Comparison of ENCODE assay signal across 21 cellular contexts in the genomic region with DNA sequence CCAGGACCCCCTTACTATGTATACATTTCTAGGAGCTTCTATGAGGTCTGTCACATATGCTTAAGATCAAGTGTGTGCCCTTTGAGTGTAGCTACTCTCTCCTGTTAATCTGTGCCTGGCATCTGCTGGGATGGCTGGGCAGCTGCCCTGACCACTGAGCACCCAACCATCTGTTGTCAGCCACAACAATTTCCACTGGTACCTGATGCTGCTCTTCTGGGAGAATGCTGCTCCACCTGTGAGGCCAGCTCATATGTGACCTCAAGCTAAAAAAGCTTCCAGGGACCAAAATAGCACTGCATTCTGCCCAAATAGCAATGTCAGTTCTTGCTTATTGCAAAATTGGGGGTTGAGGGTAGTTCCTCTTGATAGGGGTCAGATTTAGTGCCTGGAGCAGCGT.
DNase-seq lines count a peak whose midpoint lies in the region; ATAC-seq, FAIRE-seq and TF ChIP-seq lines count a peak whose summit lies in the region.
"Had no signal": no experiment of that assay in that cellular context is flagged by ENCODE, and none has a peak within 500 bp of the region (broad histone marks: within the 10 kb centered on the region; RNA-seq: fewer than 3 reads in every experiment).

No MANE protein-coding gene starts in this region.

- peak; percentile 29 for ATAC-seq in GM21723 (IDR thresholded peaks at IDR 0.05; ENCODE audit: unreplicated experiment)
- ATAC-seq in GM18502 (IDR thresholded peaks at IDR 0.05; ENCODE audit: poor library complexity, unreplicated experiment), result no peak
- ATAC-seq: lower lobe of right lung, pancreas had no signal

- 93 to 94% methylated on average over 1 of the region's 1 CpG for WGBS in thyroid gland, 2 donors

- no peak for TF ChIP-seq POLR2A in GM12892 (IDR thresholded peaks at IDR 0.05; ENCODE audit: low read depth, low read length)
- TF ChIP-seq POLR2A in thyroid gland (IDR thresholded peaks at IDR 0.05), result no peak

- TF ChIP-seq CTCF in thyroid gland (IDR thresholded peaks at IDR 0.05) (no peak), D721Med (IDR thresholded peaks at IDR 0.05; ENCODE audit: insufficient read depth, missing control alignments) (no peak)

- H4K20me1 ChIP-seq in BLaER1 treated with 17β-estradiol and CSF1 and Interleukin-3, amounts not matched to agents 10 nM and 100 nM, result no peaks in the 10 kb centered on the region

- H3K9me3 ChIP-seq in BLaER1 treated with 17β-estradiol and CSF1 and Interleukin-3, amounts not matched to agents 10 nM and 100 nM (replicated peaks in 1 of 11), result no peaks in the 10 kb centered on the region
- H3K9me3 ChIP-seq in thyroid gland, result no peaks in the 10 kb centered on the region
- H3K9me3 ChIP-seq: BE2C, lower lobe of right lung, pancreas, SJCRH30, vagina had no signal

- H3K4me2 ChIP-seq in BLaER1 treated with 17β-estradiol and CSF1 and Interleukin-3, amounts not matched to agents 10 nM and 100 nM, result peak overlapping the region; percentile 5 to 40 (median 20); a peak in 11 of 22 replicates

- H3K27ac ChIP-seq in BLaER1 treated with 17β-estradiol and CSF1 and Interleukin-3, amounts not matched to agents 10 nM and 100 nM, result no peak overlapping the region
- H3K27ac ChIP-seq in thyroid gland, result no peak overlapping the region
- H3K27ac ChIP-seq: lower lobe of right lung, pancreas, SJCRH30, skin epidermis, vagina had no signal

- no peaks in the 10 kb centered on the region for H3K27me3 ChIP-seq in BLaER1 treated with 17β-estradiol and CSF1 and Interleukin-3, amounts not matched to agents 10 nM and 100 nM
- no peaks in the 10 kb centered on the region for H3K27me3 ChIP-seq in thyroid gland
- H3K27me3 ChIP-seq: BE2C, pancreas, SJCRH30, vagina had no signal

- H3K36me3 ChIP-seq in BLaER1 treated with 17β-estradiol and CSF1 and Interleukin-3, amounts not matched to agents 10 nM and 100 nM, result no peaks in the 10 kb centered on the region
- no peaks in the 10 kb centered on the region for H3K36me3 ChIP-seq in thyroid gland
- H3K36me3 ChIP-seq: BE2C, lower lobe of right lung, pancreas, SJCRH30, vagina had no signal

- peak; percentile 80 for FAIRE-seq in GM12892 (lab: Jason Lieb, UNC)
- no peak for FAIRE-seq in D721Med (lab: Jason Lieb, UNC)
- FAIRE-seq: astrocyte, islet of Langerhans, pancreas had no signal

- DNase-seq in GM12892 (ENCODE audit: insufficient read length) (no peak), NOMO-1 treated with dmso at 0.1 percent for 144 hours (lab: John Stamatoyannopoulos, UW; ENCODE audit: unreplicated experiment) (peak; percentile 13), thyroid gland (no peak), D721Med (ENCODE audit: insufficient read length, low spot score) (no peak)
- DNase-seq: activated CD8-positive, alpha-beta memory T cell treated with anti-CD3 and anti-CD28 coated beads, Interleukin-2, amount 50 U/mL, for 48 hours; BE2C; Calu3; lower lobe of right lung; NCI-H146; NCI-H774; pancreas; SJCRH30; stimulated activated CD4-positive, alpha-beta T cell treated with anti-CD3 and anti-CD28 coated beads, Interleukin-4, amount 100 ng/mL, for 1 hour; T-helper 9 cell had no signal

- no peak overlapping the region for H3K9ac ChIP-seq in BLaER1 treated with 17β-estradiol and CSF1 and Interleukin-3, amounts not matched to agents 10 nM and 100 nM

- intact Hi-C loops in thyroid gland (cut with DNase I), result loop anchor here (10.0 kb wide), 1 partner anchor 124 kb away; no protein-coding TSS in a partner anchor

- peaks cover 0 to 18% (median 11%) of the 10 kb centered on the region in 10 experiments; a peak in 15 of 20 replicates for H3K4me1 ChIP-seq in BLaER1 treated with 17β-estradiol and CSF1 and Interleukin-3, amounts not matched to agents 10 nM and 100 nM
- no peaks in the 10 kb centered on the region for H3K4me1 ChIP-seq in thyroid gland
- H3K4me1 ChIP-seq: lower lobe of right lung, pancreas, SJCRH30, vagina had no signal

- H3K4me3 ChIP-seq in BLaER1 treated with 17β-estradiol and CSF1 and Interleukin-3, amounts not matched to agents 10 nM and 100 nM, result no peak overlapping the region
- no peak overlapping the region for H3K4me3 ChIP-seq in thyroid gland (replicated peaks in 1 of 3)
- H3K4me3 ChIP-seq: lower lobe of right lung, pancreas, SJCRH30, skin epidermis, vagina had no signal
